ENCODE assay signal across 22 cellular contexts in the genomic region with DNA sequence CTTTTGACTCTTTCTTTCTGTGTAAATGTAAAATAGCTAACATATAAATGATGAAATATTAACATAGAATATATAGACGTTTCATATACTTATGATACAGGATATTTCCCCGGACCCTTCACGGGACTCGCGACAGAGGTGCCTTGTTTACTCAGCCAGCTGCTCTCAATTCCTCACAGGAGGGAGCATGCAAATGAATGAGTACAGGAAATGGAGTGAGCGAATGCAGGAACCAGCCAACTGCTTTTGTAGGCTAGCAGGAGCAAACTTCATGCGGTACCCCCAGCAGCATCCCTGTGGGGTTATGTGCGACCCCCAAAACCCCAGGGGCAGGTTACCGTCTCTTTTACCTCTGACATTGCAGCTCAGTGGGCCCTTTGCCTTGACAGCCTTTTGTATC.
"Had no signal": no experiment of that assay in that cellular context is flagged by ENCODE, and none has a peak within 500 bp of the region (broad histone marks: within the 10 kb centered on the region; RNA-seq: fewer than 3 reads in every experiment).

No MANE protein-coding gene starts in this region.

- H3K4me3 ChIP-seq: body of pancreas, colonic mucosa, pancreas, right lobe of liver had no signal

- H3K9me3 ChIP-seq: body of pancreas, colonic mucosa, neutrophil, pancreas, right lobe of liver had no signal

- H3K9me3 Mint-ChIP-seq: activated naive CD8-positive, alpha-beta T cell treated with anti-CD3 and anti-CD28 coated beads, Interleukin-2, amount 10 ng/mL, durations not matched to agents 7 days and 5 days; stimulated activated naive CD8-positive, alpha-beta T cell treated with anti-CD3 and anti-CD28 coated beads, Interleukin-15, amount 100 ng/mL, for 72 hours; type B pancreatic cell had no signal

- H3K4me1 ChIP-seq: body of pancreas, colonic mucosa, pancreas, right lobe of liver had no signal

- H3K27me3 Mint-ChIP-seq: activated B cell treated with CpG ODN at 0.5 μM for 24 hours; activated CD4-positive, alpha-beta memory T cell treated with anti-CD3 and anti-CD28 coated beads, Interleukin-2, amount 10 ng/mL, durations not matched to agents 7 days and 5 days; activated CD8-positive, alpha-beta memory T cell treated with anti-CD3 and anti-CD28 coated beads, Interleukin-2, amount 10 ng/mL, durations not matched to agents 7 days and 5 days; activated naive CD8-positive, alpha-beta T cell treated with anti-CD3 and anti-CD28 coated beads, Interleukin-2, amount 10 ng/mL, durations not matched to agents 7 days and 5 days; stimulated activated naive CD8-positive, alpha-beta T cell treated with anti-CD3 and anti-CD28 coated beads, Interleukin-15, amount 100 ng/mL, for 72 hours; type B pancreatic cell had no signal

- H3K4me1 Mint-ChIP-seq: activated B cell treated with CpG ODN at 0.5 μM for 24 hours; activated CD4-positive, alpha-beta memory T cell treated with anti-CD3 and anti-CD28 coated beads, Interleukin-2, amount 10 ng/mL, durations not matched to agents 7 days and 5 days; activated CD8-positive, alpha-beta memory T cell treated with anti-CD3 and anti-CD28 coated beads, Interleukin-2, amount 10 ng/mL, durations not matched to agents 7 days and 5 days; activated naive CD8-positive, alpha-beta T cell treated with anti-CD3 and anti-CD28 coated beads, Interleukin-2, amount 10 ng/mL, durations not matched to agents 7 days and 5 days; naive thymus-derived CD8-positive, alpha-beta T cell; stimulated activated naive CD8-positive, alpha-beta T cell treated with anti-CD3 and anti-CD28 coated beads, Interleukin-15, amount 100 ng/mL, for 72 hours had no signal

- H3K4me3 Mint-ChIP-seq: activated B cell treated with CpG ODN at 0.5 μM for 24 hours; activated CD4-positive, alpha-beta memory T cell treated with anti-CD3 and anti-CD28 coated beads, Interleukin-2, amount 10 ng/mL, durations not matched to agents 7 days and 5 days; activated CD8-positive, alpha-beta memory T cell treated with anti-CD3 and anti-CD28 coated beads, Interleukin-2, amount 10 ng/mL, durations not matched to agents 7 days and 5 days; activated naive CD8-positive, alpha-beta T cell treated with anti-CD3 and anti-CD28 coated beads, Interleukin-2, amount 10 ng/mL, durations not matched to agents 7 days and 5 days; naive thymus-derived CD8-positive, alpha-beta T cell; stimulated activated naive CD8-positive, alpha-beta T cell treated with anti-CD3 and anti-CD28 coated beads, Interleukin-15, amount 100 ng/mL, for 72 hours; type B pancreatic cell had no signal

- H3K27ac Mint-ChIP-seq: activated B cell treated with CpG ODN at 0.5 μM for 24 hours; activated CD4-positive, alpha-beta memory T cell treated with anti-CD3 and anti-CD28 coated beads, Interleukin-2, amount 10 ng/mL, durations not matched to agents 7 days and 5 days; activated CD8-positive, alpha-beta memory T cell treated with anti-CD3 and anti-CD28 coated beads, Interleukin-2, amount 10 ng/mL, durations not matched to agents 7 days and 5 days; activated naive CD8-positive, alpha-beta T cell treated with anti-CD3 and anti-CD28 coated beads, Interleukin-2, amount 10 ng/mL, durations not matched to agents 7 days and 5 days; naive thymus-derived CD8-positive, alpha-beta T cell; stimulated activated naive CD8-positive, alpha-beta T cell treated with anti-CD3 and anti-CD28 coated beads, Interleukin-15, amount 100 ng/mL, for 72 hours; type B pancreatic cell had no signal

- DNase-seq: activated B cell treated with CpG ODN at 0.5 μM for 24 hours; activated CD4-positive, alpha-beta memory T cell treated with anti-CD3 and anti-CD28 coated beads, Interleukin-2, amount 10 ng/mL, durations not matched to agents 7 days and 5 days; activated CD4-positive, alpha-beta T cell treated with anti-CD3 and anti-CD28 coated beads for 48 hours; activated CD8-positive, alpha-beta memory T cell treated with anti-CD3 and anti-CD28 coated beads, Interleukin-2, amount 10 ng/mL, durations not matched to agents 7 days and 5 days; activated naive CD4-positive, alpha-beta T cell; activated naive CD8-positive, alpha-beta T cell treated with anti-CD3 and anti-CD28 coated beads, Interleukin-2, amount 10 ng/mL, durations not matched to agents 7 days and 5 days; body of pancreas; caudate nucleus; colonic mucosa; erythroblast; foreskin melanocyte; mesenchymal stem cell; naive thymus-derived CD8-positive, alpha-beta T cell; pancreas; right lobe of liver; small intestine; stimulated activated CD4-positive, alpha-beta T cell treated with anti-CD3 and anti-CD28 coated beads, Interleukin-15, amount 100 ng/mL, for 24 hours; stimulated activated CD4-positive, alpha-beta T cell treated with anti-CD3 and anti-CD28 coated beads, Interleukin-4, amount 100 ng/mL, for 1 hour; stimulated activated naive CD8-positive, alpha-beta T cell treated with anti-CD3 and anti-CD28 coated beads, Interleukin-15, amount 100 ng/mL, for 72 hours had no signal

- H3K36me3 Mint-ChIP-seq: activated CD8-positive, alpha-beta memory T cell treated with anti-CD3 and anti-CD28 coated beads, Interleukin-2, amount 10 ng/mL, durations not matched to agents 7 days and 5 days; activated naive CD8-positive, alpha-beta T cell treated with anti-CD3 and anti-CD28 coated beads, Interleukin-2, amount 10 ng/mL, durations not matched to agents 7 days and 5 days; naive thymus-derived CD8-positive, alpha-beta T cell; type B pancreatic cell had no signal

- H3K27me3 ChIP-seq: body of pancreas, colonic mucosa, neutrophil, pancreas, right lobe of liver had no signal

- H3K27ac ChIP-seq: body of pancreas, colonic mucosa, neutrophil, pancreas, right lobe of liver had no signal

- H3K36me3 ChIP-seq: colonic mucosa, neutrophil, pancreas, right lobe of liver had no signal

- FAIRE-seq: endometrium, pancreas, small intestine had no signal
